In genomic region chr20:23782366-23782983, GRCh38 we compare ENCODE assay signal across 8 cellular contexts.
DNase-seq lines count a peak whose midpoint lies in the region; ATAC-seq and TF ChIP-seq lines count a peak whose summit lies in the region.

No MANE protein-coding gene starts in this region.

- H3K27me3 Mint-ChIP-seq in nephron progenitor cell (ENCODE audit: low read depth, poor library complexity) = peaks cover 3% of the 10 kb centered on the region

- no peak overlapping the region for H3K27ac Mint-ChIP-seq in nephron progenitor cell

- H3K9me3 Mint-ChIP-seq in nephron progenitor cell = peaks cover 2% of the 10 kb centered on the region

- TF ChIP-seq CTCF in AG10803 (conservative IDR thresholded peaks at IDR 0.05; ENCODE audit: low read length) (peak; percentile 66), nephron progenitor cell (IDR thresholded peaks at IDR 0.05) (peak; percentile 65)

- no peaks in the 10 kb centered on the region for H3K36me3 Mint-ChIP-seq in nephron progenitor cell (ENCODE audit: low read depth)

- H3K4me3 Mint-ChIP-seq in nephron progenitor cell = no peak overlapping the region

- H3K4me1 Mint-ChIP-seq in nephron progenitor cell = peaks cover 24% of the 10 kb centered on the region

- no peak overlapping the region for H3K4me3 ChIP-seq in AG10803 (ENCODE audit: low read length)

- DNase-seq in AG10803 (ENCODE audit: low read depth) = peak; percentile 15
- DNase-seq in GDM1 (lab: John Stamatoyannopoulos, UW) = peak; percentile 9
- DNase-seq in NCI-H2171 (lab: John Stamatoyannopoulos, UW) = peak; percentile 7
- peak; percentile 15 for DNase-seq in cerebellar cortex (ENCODE audit: low spot score)
- DNase-seq in nephron progenitor cell = peak; percentile 29

- ATAC-seq in GM21381 (IDR thresholded peaks at IDR 0.05; ENCODE audit: unreplicated experiment) = no peak
- no peak for ATAC-seq in GM18517 (IDR thresholded peaks at IDR 0.05; ENCODE audit: unreplicated experiment)
- no peak for ATAC-seq in HG03095 (IDR thresholded peaks at IDR 0.05; ENCODE audit: unreplicated experiment)
